ENCODE assay signal across 10 cellular contexts in genomic region chr10:18660816-18661431, GRCh38. TPM values are rescaled to one million over a fixed set of nuclear protein-coding genes. Genes with fewer than 3 reads are reported as not detected.
A peak's percentile ranks its signal among the peaks of the same experiment; 100 is the strongest.
DNase-seq lines count a peak whose midpoint lies in the region; ATAC-seq and TF ChIP-seq lines count a peak whose summit lies in the region.
"Had no signal": no experiment of that assay in that cellular context is flagged by ENCODE, and none has a peak within 500 bp of the region (broad histone marks: within the 10 kb centered on the region; RNA-seq: fewer than 3 reads in every experiment).

No MANE protein-coding gene starts in this region.

- peaks cover 71% of the 10 kb centered on the region for H3K79me2 ChIP-seq in GM23248 (ENCODE audit: insufficient read depth)
- H3K79me2 ChIP-seq in SU-DHL-6 (ENCODE audit: insufficient read depth, low read length): peaks cover 76% of the 10 kb centered on the region
- peaks cover 59% of the 10 kb centered on the region for H3K79me2 ChIP-seq in fibroblast of lung (ENCODE audit: control insufficient read depth, insufficient read depth, low read length)

- no peaks in the 10 kb centered on the region for H4K20me1 ChIP-seq in GM23248 (ENCODE audit: insufficient read depth)
- H4K20me1 ChIP-seq in SU-DHL-6 (ENCODE audit: low read depth, low read length): peaks cover 19% of the 10 kb centered on the region
- no peaks in the 10 kb centered on the region for H4K20me1 ChIP-seq in fibroblast of lung (ENCODE audit: control insufficient read depth, extremely low read depth, insufficient read depth, low read length)

- peaks cover 36% of the 10 kb centered on the region for H3K4me1 Mint-ChIP-seq in progenitor cell of endocrine pancreas (ENCODE audit: low read depth)

- no peaks in the 10 kb centered on the region for H3K27me3 ChIP-seq in GM23248 (replicated peaks; ENCODE audit: insufficient read depth)
- H3K27me3 ChIP-seq in SU-DHL-6 (ENCODE audit: low read length): no peaks in the 10 kb centered on the region
- H3K27me3 ChIP-seq in fibroblast of lung (ENCODE audit: control insufficient read depth, insufficient read depth, low read length): no peaks in the 10 kb centered on the region

- TF ChIP-seq CTCF in SU-DHL-6 (IDR thresholded peaks at IDR 0.05; ENCODE audit: insufficient read depth, low read length, poor library complexity, severe bottlenecking): no peak
- no peak for TF ChIP-seq CTCF in fibroblast of lung (conservative IDR thresholded peaks at IDR 0.05 in 1 of 2, IDR thresholded peaks at IDR 0.05 in 1 of 2; ENCODE audit: low read depth in 1 of 2, low read length in 2 of 2)
- no peak for TF ChIP-seq CTCF in progenitor cell of endocrine pancreas (IDR thresholded peaks at IDR 0.05; ENCODE audit: unreplicated experiment)

- H3K9me3 Mint-ChIP-seq in progenitor cell of endocrine pancreas (ENCODE audit: low read depth): no peaks in the 10 kb centered on the region

- H3K4me3 Mint-ChIP-seq in progenitor cell of endocrine pancreas (ENCODE audit: low read depth): peak overlapping the region; percentile 99

- WGBS in GM23248 (ENCODE audit: low coverage in 1 of 2, low lambda C conversion rate in 2 of 2, missing lambda C conversion rate in 2 of 2), 2 experiments: 96 to 98% methylated on average over 19 of the region's 19 CpGs

- peak overlapping the region; percentile 99 for H3K4me2 ChIP-seq in GM23248 (ENCODE audit: unreplicated experiment)
- peak overlapping the region; percentile 98 for H3K4me2 ChIP-seq in SU-DHL-6 (ENCODE audit: low read depth, low read length, poor library complexity, severe bottlenecking)
- peak overlapping the region; percentile 84 for H3K4me2 ChIP-seq in fibroblast of lung (ENCODE audit: extremely low read depth, insufficient read depth, low read length)

- no peak for DNase-seq in GM23248
- DNase-seq in fibroblast of lung (ENCODE audit: low read depth in 2 of 2): no peak
- DNase-seq in progenitor cell of endocrine pancreas (ENCODE audit: low spot score, unreplicated experiment): no peak
- no peak for DNase-seq in NCI-H446 treated with DMSO at 0.1 percent for 48 hours (lab: John Stamatoyannopoulos, UW)
- DNase-seq in NCI-H1694 (lab: John Stamatoyannopoulos, UW): no peak
- DNase-seq: activated CD4-positive, alpha-beta T cell treated with anti-CD3 and anti-CD28 coated beads, Interleukin-2, amount 50 U/mL, for 1 hour had no signal

- H3K27ac Mint-ChIP-seq in progenitor cell of endocrine pancreas: peak overlapping the region; percentile 4

- H3K9ac ChIP-seq in GM23248 (peak overlapping the region; percentile 98; the same call in 1 of the 2 replicates), SU-DHL-6 (ENCODE audit: low read length) (peak overlapping the region; percentile 95), fibroblast of lung (ENCODE audit: insufficient read depth, low read length) (no peak overlapping the region)

- in situ Hi-C loops in GM23248 (cut with MboI): no loop called here

- ATAC-seq in HG02610 (IDR thresholded peaks at IDR 0.05; ENCODE audit: unreplicated experiment) (no peak), HG03521 (IDR thresholded peaks at IDR 0.05; ENCODE audit: unreplicated experiment) (no peak)

- no peaks in the 10 kb centered on the region for H3K27me3 Mint-ChIP-seq in progenitor cell of endocrine pancreas

- H3K4me3 ChIP-seq in GM23248 (peak overlapping the region; percentile 82), SU-DHL-6 (ENCODE audit: insufficient read depth, low read length, poor library complexity, severe bottlenecking) (peak overlapping the region; percentile 97), fibroblast of lung (replicated peaks in 1 of 4; ENCODE audit: control extremely low read depth in 1 of 4, insufficient read depth in 1 of 4, low read depth in 3 of 4, low read length in 4 of 4) (peak overlapping the region; percentile 60 to 99 (median 92))

- H3K27ac ChIP-seq in GM23248 (no peak overlapping the region), SU-DHL-6 (ENCODE audit: low read depth, low read length) (no peak overlapping the region), fibroblast of lung (ENCODE audit: insufficient read depth, low read length) (no peak overlapping the region)
- H3K27ac ChIP-seq: HL-60 had no signal

- H3K36me3 ChIP-seq in GM23248 (ENCODE audit: low read depth): no peaks in the 10 kb centered on the region
- H3K36me3 ChIP-seq in SU-DHL-6 (ENCODE audit: low read length): no peaks in the 10 kb centered on the region
- H3K36me3 ChIP-seq in fibroblast of lung (ENCODE audit: control insufficient read depth, insufficient read depth, low read length): no peaks in the 10 kb centered on the region

- H3K4me1 ChIP-seq in GM23248 (ENCODE audit: insufficient read depth) (peaks cover 16% of the 10 kb centered on the region), fibroblast of lung (ENCODE audit: control insufficient read depth, extremely low read depth, insufficient read depth, low read length) (peaks cover 10% of the 10 kb centered on the region)

- H3K9me2 ChIP-seq in GM23248 (ENCODE audit: insufficient read depth) (no peaks in the 10 kb centered on the region), SU-DHL-6 (replicated peaks; ENCODE audit: insufficient read depth, low read length) (no peaks in the 10 kb centered on the region)

- H3K9me3 ChIP-seq in GM23248 (ENCODE audit: low read depth) (no peaks in the 10 kb centered on the region), SU-DHL-6 (ENCODE audit: insufficient read depth, low read length) (no peaks in the 10 kb centered on the region), fibroblast of lung (ENCODE audit: control insufficient read depth, insufficient read depth, low read depth, low read length) (no peaks in the 10 kb centered on the region)

- H2AFZ ChIP-seq in GM23248 (no peak overlapping the region), SU-DHL-6 (ENCODE audit: low read depth, low read length, severe bottlenecking) (no peak overlapping the region), fibroblast of lung (ENCODE audit: low read length) (no peak overlapping the region)

- H3F3A ChIP-seq in GM23248 (ENCODE audit: insufficient read depth) (peaks cover 23% of the 10 kb centered on the region), SU-DHL-6 (ENCODE audit: insufficient read depth) (no peaks in the 10 kb centered on the region)

- peaks cover 8% of the 10 kb centered on the region for H3K36me3 Mint-ChIP-seq in progenitor cell of endocrine pancreas (ENCODE audit: insufficient read depth)

RNA-seq across cellular contexts. Expression of gene ARL5B, which starts 1.7 kb away (rescaled TPM):
- 10.7 and 11.8 TPM in 2 replicates for total RNA-seq in GM23248 (2014; rRNA removed; shearing (Covaris generic))
- polyA plus RNA-seq in GM23248 (2016; fragmentation: Nextera tagmentation; extraction: Ambion mirVana) (5.2 TPM in 2 replicates), fibroblast of lung (6.6 and 8.7 TPM in 2 replicates)
- total RNA-seq in fibroblast of lung (8.8 and 12.1 TPM in 2 replicates), progenitor cell of endocrine pancreas (52.7 and 54.2 TPM in 2 replicates)
- polyA plus RNA-seq in fibroblast of lung (2012): 3.9 and 5.4 TPM in 2 replicates
- 0.31 and 0.56 TPM in 2 replicates for polyA minus RNA-seq in fibroblast of lung (ENCODE audit: low replicate concordance)

RNA-seq across cellular contexts. Expression of gene NSUN6, which starts 9.5 kb away (rescaled TPM):
- total RNA-seq in GM23248 (2014; rRNA removed; shearing (Covaris generic)): 4.1 and 6.1 TPM in 2 replicates
- 5.4 and 5.7 TPM in 2 replicates for polyA plus RNA-seq in GM23248 (2016; fragmentation: Nextera tagmentation; extraction: Ambion mirVana)
- total RNA-seq in fibroblast of lung: 9.4 and 11.8 TPM in 2 replicates
- polyA plus RNA-seq in fibroblast of lung: 4.2 and 5.2 TPM in 2 replicates
- 2.8 and 3.6 TPM in 2 replicates for polyA plus RNA-seq in fibroblast of lung (2012)
- polyA minus RNA-seq in fibroblast of lung (ENCODE audit: low replicate concordance): 1.5 TPM in 1 of 2 replicates, not detected in the other
- total RNA-seq in progenitor cell of endocrine pancreas: 16.6 and 17.3 TPM in 2 replicates
